1 cellular context compared by ENCODE assay signal in genomic region chr6:26156105-26156849, GRCh38.
TF ChIP-seq lines count a peak whose summit lies in the region.

No MANE protein-coding gene starts in this region.

TF ChIP-seq in HepG2, 621 proteins besides CTCF, POLR2A, EP300 and RAD21 (continued from another document and continues in another):
- TF ChIP-seq ZBED4 (CRISPR knock-in tag; IDR thresholded peaks at IDR 0.05; ENCODE audit: borderline replicate concordance) (peak; percentile 62; the same call in 1 of the 2 replicates), PCBP2 (optimal IDR thresholded peaks at IDR 0.05; ENCODE audit: low read depth, low read length, poor library complexity, severe bottlenecking) (no peak), ZNF264 (CRISPR knock-in tag; IDR thresholded peaks at IDR 0.05) (peak; percentile 72; the same call in 1 of the 2 replicates), HDAC1 (CRISPR knock-in tag; IDR thresholded peaks at IDR 0.05) (peak; percentile 96), ZNF616 (CRISPR knock-in tag; IDR thresholded peaks at IDR 0.05; ENCODE audit: low read depth) (peak; percentile 95), ARNT2 (CRISPR knock-in tag; IDR thresholded peaks at IDR 0.05; ENCODE audit: low read depth) (peak; percentile 94), ZNF432 (CRISPR knock-in tag; IDR thresholded peaks at IDR 0.05; ENCODE audit: borderline replicate concordance) (no peak), ZNF556 (CRISPR knock-in tag; IDR thresholded peaks at IDR 0.05; ENCODE audit: borderline replicate concordance) (peak; percentile 93; the same call in 1 of the 2 replicates), ZFAT (CRISPR knock-in tag; conservative IDR thresholded peaks at IDR 0.05) (peak; percentile 74), AKAP8 (CRISPR knock-in tag; IDR thresholded peaks at IDR 0.05) (peak; percentile 76; the same call in 1 of the 2 replicates), USF2 (IDR thresholded peaks at IDR 0.05; ENCODE audit: low read depth, low read length) (peak; percentile 33), USF2 (CRISPR knock-in tag; IDR thresholded peaks at IDR 0.05; ENCODE audit: borderline replicate concordance) (peak; percentile 37; the same call in 1 of the 2 replicates), ZBTB33 (CRISPR knock-in tag; IDR thresholded peaks at IDR 0.05) (peak; percentile 25; the same call in 1 of the 2 replicates), ATF2 (CRISPR knock-in tag; IDR thresholded peaks at IDR 0.05) (peak; percentile 90), ATF7 (IDR thresholded peaks at IDR 0.05) (no peak), ATF7 (CRISPR knock-in tag; IDR thresholded peaks at IDR 0.05) (no peak), BHLHE40 (IDR thresholded peaks at IDR 0.05; ENCODE audit: low read length) (0 out of 2 replicates have a peak, but pooled peaks have one; percentile 41), NPAS2 (CRISPR knock-in tag; IDR thresholded peaks at IDR 0.05; ENCODE audit: borderline replicate concordance) (no peak), ZSCAN5A (CRISPR knock-in tag; IDR thresholded peaks at IDR 0.05; ENCODE audit: borderline replicate concordance) (peak; percentile 89; the same call in 1 of the 2 replicates), ZNF333 (CRISPR knock-in tag; IDR thresholded peaks at IDR 0.05; ENCODE audit: borderline replicate concordance) (peak; percentile 93; the same call in 1 of the 2 replicates), DZIP1 (CRISPR knock-in tag; IDR thresholded peaks at IDR 0.05) (peak; percentile 27; the same call in 1 of the 2 replicates), MYC (CRISPR knock-in tag; IDR thresholded peaks at IDR 0.05; ENCODE audit: borderline replicate concordance) (peak; percentile 83), MED13 (CRISPR knock-in tag; IDR thresholded peaks at IDR 0.05) (peak; percentile 99), HOXA7 (CRISPR knock-in tag; IDR thresholded peaks at IDR 0.05) (peak; percentile 81; the same call in 1 of the 2 replicates), GRHL1 (CRISPR knock-in tag; conservative IDR thresholded peaks at IDR 0.05) (no peak; the same call in 1 of the 2 replicates), BCL6 (CRISPR knock-in tag; IDR thresholded peaks at IDR 0.05) (peak; percentile 74), ZFP37 (CRISPR knock-in tag; IDR thresholded peaks at IDR 0.05; ENCODE audit: borderline replicate concordance) (peak; percentile 91; the same call in 1 of the 2 replicates), NFIB (CRISPR knock-in tag; IDR thresholded peaks at IDR 0.05; ENCODE audit: borderline replicate concordance) (peak; percentile 91; the same call in 1 of the 2 replicates), REL (CRISPR knock-in tag; conservative IDR thresholded peaks at IDR 0.05) (peak; percentile 65; the same call in 1 of the 2 replicates), ZNF598 (CRISPR knock-in tag; IDR thresholded peaks at IDR 0.05; ENCODE audit: borderline replicate concordance) (peak; percentile 98), SP2 (CRISPR knock-in tag; IDR thresholded peaks at IDR 0.05) (peak; percentile 24; the same call in 1 of the 2 replicates), ZNF713 (CRISPR knock-in tag; IDR thresholded peaks at IDR 0.05) (0 out of 2 replicates have a peak, but pooled peaks have one; percentile 85), NAIF1 (CRISPR knock-in tag; IDR thresholded peaks at IDR 0.05; ENCODE audit: borderline replicate concordance) (no peak), KDM5B (CRISPR knock-in tag; IDR thresholded peaks at IDR 0.05; ENCODE audit: borderline replicate concordance) (peak; percentile 99)
- TF ChIP-seq, protein P1, sequence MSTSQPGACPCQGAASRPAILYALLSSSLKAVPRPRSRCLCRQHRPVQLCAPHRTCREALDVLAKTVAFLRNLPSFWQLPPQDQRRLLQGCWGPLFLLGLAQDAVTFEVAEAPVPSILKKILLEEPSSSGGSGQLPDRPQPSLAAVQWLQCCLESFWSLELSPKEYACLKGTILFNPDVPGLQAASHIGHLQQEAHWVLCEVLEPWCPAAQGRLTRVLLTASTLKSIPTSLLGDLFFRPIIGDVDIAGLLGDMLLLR (CRISPR knock-in tag; IDR thresholded peaks at IDR 0.05): peak; percentile 91
- TF ChIP-seq, protein P2, sequence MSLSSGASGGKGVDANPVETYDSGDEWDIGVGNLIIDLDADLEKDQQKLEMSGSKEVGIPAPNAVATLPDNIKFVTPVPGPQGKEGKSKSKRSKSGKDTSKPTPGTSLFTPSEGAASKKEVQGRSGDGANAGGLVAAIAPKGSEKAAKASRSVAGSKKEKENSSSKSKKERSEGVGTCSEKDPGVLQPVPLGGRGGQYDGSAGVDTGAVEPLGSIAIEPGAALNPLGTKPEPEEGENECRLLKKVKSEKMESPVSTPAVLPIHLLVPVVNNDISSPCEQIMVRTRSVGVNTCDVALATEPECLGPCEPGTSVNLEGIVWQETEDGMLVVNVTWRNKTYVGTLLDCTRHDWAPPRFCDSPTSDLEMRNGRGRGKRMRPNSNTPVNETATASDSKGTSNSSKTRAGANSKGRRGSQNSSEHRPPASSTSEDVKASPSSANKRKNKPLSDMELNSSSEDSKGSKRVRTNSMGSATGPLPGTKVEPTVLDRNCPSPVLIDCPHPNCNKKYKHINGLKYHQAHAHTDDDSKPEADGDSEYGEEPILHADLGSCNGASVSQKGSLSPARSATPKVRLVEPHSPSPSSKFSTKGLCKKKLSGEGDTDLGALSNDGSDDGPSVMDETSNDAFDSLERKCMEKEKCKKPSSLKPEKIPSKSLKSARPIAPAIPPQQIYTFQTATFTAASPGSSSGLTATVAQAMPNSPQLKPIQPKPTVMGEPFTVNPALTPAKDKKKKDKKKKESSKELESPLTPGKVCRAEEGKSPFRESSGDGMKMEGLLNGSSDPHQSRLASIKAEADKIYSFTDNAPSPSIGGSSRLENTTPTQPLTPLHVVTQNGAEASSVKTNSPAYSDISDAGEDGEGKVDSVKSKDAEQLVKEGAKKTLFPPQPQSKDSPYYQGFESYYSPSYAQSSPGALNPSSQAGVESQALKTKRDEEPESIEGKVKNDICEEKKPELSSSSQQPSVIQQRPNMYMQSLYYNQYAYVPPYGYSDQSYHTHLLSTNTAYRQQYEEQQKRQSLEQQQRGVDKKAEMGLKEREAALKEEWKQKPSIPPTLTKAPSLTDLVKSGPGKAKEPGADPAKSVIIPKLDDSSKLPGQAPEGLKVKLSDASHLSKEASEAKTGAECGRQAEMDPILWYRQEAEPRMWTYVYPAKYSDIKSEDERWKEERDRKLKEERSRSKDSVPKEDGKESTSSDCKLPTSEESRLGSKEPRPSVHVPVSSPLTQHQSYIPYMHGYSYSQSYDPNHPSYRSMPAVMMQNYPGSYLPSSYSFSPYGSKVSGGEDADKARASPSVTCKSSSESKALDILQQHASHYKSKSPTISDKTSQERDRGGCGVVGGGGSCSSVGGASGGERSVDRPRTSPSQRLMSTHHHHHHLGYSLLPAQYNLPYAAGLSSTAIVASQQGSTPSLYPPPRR (CRISPR knock-in tag; IDR thresholded peaks at IDR 0.05; ENCODE audit: borderline replicate concordance): peak; percentile 76; the same call in 1 of the 2 replicates
